In genomic region chr20:37880726-37881591, GRCh38 we compare ENCODE assay signal across 13 cellular contexts. TPM values are rescaled to one million over a fixed set of nuclear protein-coding genes. Genes with fewer than 3 reads are reported as not detected.
DNase-seq lines count a peak whose midpoint lies in the region; ATAC-seq and TF ChIP-seq lines count a peak whose summit lies in the region.
"Had no signal": no experiment of that assay in that cellular context is flagged by ENCODE, and none has a peak within 500 bp of the region (broad histone marks: within the 10 kb centered on the region; RNA-seq: fewer than 3 reads in every experiment).

No MANE protein-coding gene starts in this region.

- no peak for TF ChIP-seq POLR2A in body of pancreas (IDR thresholded peaks at IDR 0.05)

- no peak overlapping the region for H3K4me3 ChIP-seq in body of pancreas
- H3K4me3 ChIP-seq in lung, result no peak overlapping the region
- H3K4me3 ChIP-seq: BLaER1 treated with 17β-estradiol and CSF1 and Interleukin-3, amounts not matched to agents 10 nM and 100 nM had no signal

- H3K36me3 ChIP-seq in body of pancreas (replicated peaks in 1 of 2; ENCODE audit: insufficient read depth in 1 of 2, low read depth in 2 of 2), result no peaks in the 10 kb centered on the region
- H3K36me3 ChIP-seq in lung (ENCODE audit: control insufficient read depth in 2 of 2, insufficient read depth in 2 of 2, low read length in 2 of 2), result no peaks in the 10 kb centered on the region
- H3K36me3 ChIP-seq: BLaER1 treated with 17β-estradiol and CSF1 and Interleukin-3, amounts not matched to agents 10 nM and 100 nM had no signal

- DNase-seq in CMK (ENCODE audit: low read depth) (peak; percentile 27), NCI-H1092 treated with DMSO at 0.1 percent for 48 hours (lab: John Stamatoyannopoulos, UW) (peak; percentile 43), body of pancreas (peak in 3 of 4 donors; percentile 25 to 60 (median 52)), lung (ENCODE audit: low spot score) (peak; percentile 37), RPMI8226 (no peak), cerebellar cortex (ENCODE audit: low spot score) (no peak), T-helper 9 cell (no peak)
- DNase-seq in activated CD4-positive, alpha-beta T cell treated with anti-CD3 and anti-CD28 coated beads for 4 hours, result no peak
- DNase-seq: activated CD4-positive, alpha-beta T cell treated with anti-CD3 and anti-CD28 coated beads, Interleukin-2, amount 50 U/mL, for 4 hours had no signal

- no peak for TF ChIP-seq CTCF in body of pancreas (IDR thresholded peaks at IDR 0.05)
- TF ChIP-seq CTCF in lung (IDR thresholded peaks at IDR 0.05; ENCODE audit: control extremely low read depth, extremely low read depth), result no peak

- H3K27ac ChIP-seq in body of pancreas (no peak overlapping the region), lung (ENCODE audit: low read depth in 1 of 2, low read length in 1 of 2) (no peak overlapping the region)
- H3K27ac ChIP-seq: BLaER1 treated with 17β-estradiol and CSF1 and Interleukin-3, amounts not matched to agents 10 nM and 100 nM; parathyroid adenoma had no signal

- peak; percentile 45 for ATAC-seq in body of pancreas
- ATAC-seq in lung (ENCODE audit: insufficient read depth, low FRiP score), result peak; percentile 20
- ATAC-seq: Panc1 had no signal

- intact Hi-C loops in body of pancreas (cut with DNase I), result no loop called here

- H3K4me1 ChIP-seq in body of pancreas, result peaks cover 6% of the 10 kb centered on the region
- H3K4me1 ChIP-seq in lung (ENCODE audit: control insufficient read depth in 2 of 2, insufficient read depth in 2 of 2, low read length in 2 of 2), result peaks cover 0 to 5% of the 10 kb centered on the region in 2 donors
- H3K4me1 ChIP-seq: parathyroid adenoma had no signal

- no peaks in the 10 kb centered on the region for H3K9me3 ChIP-seq in body of pancreas
- H3K9me3 ChIP-seq in lung (ENCODE audit: control insufficient read depth in 2 of 2, insufficient read depth in 1 of 2, low read length in 1 of 2), result no peaks in the 10 kb centered on the region
- H3K9me3 ChIP-seq: BLaER1 treated with 17β-estradiol and CSF1 and Interleukin-3, amounts not matched to agents 10 nM and 100 nM had no signal

- H3K27me3 ChIP-seq in body of pancreas, result no peaks in the 10 kb centered on the region
- H3K27me3 ChIP-seq in lung (ENCODE audit: control insufficient read depth, insufficient read depth), result no peaks in the 10 kb centered on the region
- H3K27me3 ChIP-seq: BLaER1 treated with 17β-estradiol and CSF1 and Interleukin-3, amounts not matched to agents 10 nM and 100 nM had no signal

- WGBS in body of pancreas, 2 donors, result 49 to 80% methylated on average over 6 to 18 of the region's 18 CpGs
- WGBS in lung, 2 donors, result 61 to 78% methylated on average over 18 of the region's 18 CpGs

RNA-seq across cellular contexts. Expression of gene VSTM2L, which starts 22.0 kb away (rescaled TPM):
- total RNA-seq in body of pancreas (1 to 10 TPM; 5.3 to 7.0 TPM), lung (10 to 100 TPM in 1 of 2 donors, 1 to 10 TPM in 1; 8.0 to 71.6 TPM)
- 10 to 100 TPM; 24.8 to 38.0 TPM for polyA plus RNA-seq in lung
- polyA plus RNA-seq: IgD-negative memory B cell had no signal

Comparison
In these comparisons a context has a peak if more than half of its experiments do, and no peak if none do; other contexts are left out.
1. DNase-seq: peak in CMK (single experiment), NCI-H1092 treated with DMSO at 0.1 percent for 48 hours (single experiment), body of pancreas (3 of 4) and lung (single experiment); none in RPMI8226 (single experiment), cerebellar cortex (single experiment), activated CD4-positive, alpha-beta T cell treated with anti-CD3 and anti-CD28 coated beads for 4 hours (0 of 2) and T-helper 9 cell (single experiment).